In genomic region chr15:51982013-51982769, GRCh38 we compare ENCODE assay signal across 1 cellular context.
TF ChIP-seq lines count a peak whose summit lies in the region.

No MANE protein-coding gene starts in this region.

TF ChIP-seq in H1, 55 proteins besides CTCF, POLR2A, EP300 and RAD21:
- no peak for TF ChIP-seq CREB1 (IDR thresholded peaks at IDR 0.05)
- no peak for TF ChIP-seq YY1 (IDR thresholded peaks at IDR 0.05; ENCODE audit: low read depth, low read length)
- TF ChIP-seq, protein P1, sequence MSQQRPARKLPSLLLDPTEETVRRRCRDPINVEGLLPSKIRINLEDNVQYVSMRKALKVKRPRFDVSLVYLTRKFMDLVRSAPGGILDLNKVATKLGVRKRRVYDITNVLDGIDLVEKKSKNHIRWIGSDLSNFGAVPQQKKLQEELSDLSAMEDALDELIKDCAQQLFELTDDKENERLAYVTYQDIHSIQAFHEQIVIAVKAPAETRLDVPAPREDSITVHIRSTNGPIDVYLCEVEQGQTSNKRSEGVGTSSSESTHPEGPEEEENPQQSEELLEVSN (IDR thresholded peaks at IDR 0.05): no peak
- TF ChIP-seq TAF7 (optimal IDR thresholded peaks at IDR 0.05; ENCODE audit: borderline replicate concordance, low read depth, low read length): no peak
- no peak for TF ChIP-seq CTBP2 (IDR thresholded peaks at IDR 0.05; ENCODE audit: borderline replicate concordance, insufficient read depth, insufficient read length, low read length)
- TF ChIP-seq CHD1 (IDR thresholded peaks at IDR 0.05; ENCODE audit: low read depth, low read length): no peak
- no peak for TF ChIP-seq BRCA1 (IDR thresholded peaks at IDR 0.05; ENCODE audit: low read depth, low read length)
- no peak for TF ChIP-seq SP4 (IDR thresholded peaks at IDR 0.05; ENCODE audit: low read length)
- no peak for TF ChIP-seq EGR1 (IDR thresholded peaks at IDR 0.05; ENCODE audit: borderline replicate concordance, low read depth, low read length)
- no peak for TF ChIP-seq RXRA (IDR thresholded peaks at IDR 0.05; ENCODE audit: insufficient read depth, low read depth, low read length)
- TF ChIP-seq SIRT6 (IDR thresholded peaks at IDR 0.05; ENCODE audit: low read length): no peak
- no peak for TF ChIP-seq GABPA (IDR thresholded peaks at IDR 0.05; ENCODE audit: borderline replicate concordance, insufficient read depth, low read length)
- TF ChIP-seq ASH2L (IDR thresholded peaks at IDR 0.05; ENCODE audit: low read length): no peak
- TF ChIP-seq PHF8 (conservative IDR thresholded peaks at IDR 0.05; ENCODE audit: low read depth, low read length): no peak
- no peak for TF ChIP-seq SIX5 (IDR thresholded peaks at IDR 0.05; ENCODE audit: low read depth, low read length)
- no peak for TF ChIP-seq CHD7 (IDR thresholded peaks at IDR 0.05; ENCODE audit: insufficient replicate concordance, low read length)
- no peak for TF ChIP-seq KDM5A (IDR thresholded peaks at IDR 0.05; ENCODE audit: low read length)
- no peak for TF ChIP-seq EZH2 (IDR thresholded peaks at IDR 0.05; ENCODE audit: low read depth, low read length, severe bottlenecking)
